Comparison of ENCODE assay signal across 21 cellular contexts in the genomic region with DNA sequence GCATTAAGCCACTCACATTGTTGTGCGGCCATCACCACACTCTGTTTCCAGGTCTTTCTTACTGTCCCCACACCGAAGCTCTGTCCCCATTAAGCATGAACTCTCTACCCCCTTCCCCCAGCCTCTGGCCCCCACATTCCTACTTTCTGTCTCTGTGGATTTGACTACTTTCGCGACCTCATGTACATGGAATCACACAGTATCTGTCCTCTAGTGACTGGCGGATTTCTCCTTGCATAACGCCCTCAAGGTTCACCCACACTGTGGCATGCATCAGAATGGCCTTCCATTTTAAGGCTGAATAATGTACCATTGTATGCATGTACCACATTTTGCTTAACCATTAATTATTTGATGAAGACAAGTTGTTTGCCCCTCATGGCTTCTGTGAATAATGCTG.
DNase-seq lines count a peak whose midpoint lies in the region; ATAC-seq and TF ChIP-seq lines count a peak whose summit lies in the region.
"Had no signal": no experiment of that assay in that cellular context is flagged by ENCODE, and none has a peak within 500 bp of the region (broad histone marks: within the 10 kb centered on the region; RNA-seq: fewer than 3 reads in every experiment).

No MANE protein-coding gene starts in this region.

- no peak overlapping the region for H3K27ac ChIP-seq in adrenal gland

- WGBS in adrenal gland, 4 donors = 86 to 92% (median 89%) methylated on average over 6 of the region's 6 CpGs

- H3K27me3 Mint-ChIP-seq in progenitor cell of endocrine pancreas (peaks cover 19% of the 10 kb centered on the region), T-cell (no peaks in the 10 kb centered on the region)
- H3K27me3 Mint-ChIP-seq: CD4-positive, alpha-beta T cell had no signal

- POLR2A ChIA-PET in T-cell (lab: Charles Lee) = no interaction called here

- no peaks in the 10 kb centered on the region for H3K9me3 Mint-ChIP-seq in progenitor cell of endocrine pancreas (ENCODE audit: low read depth)
- H3K9me3 Mint-ChIP-seq in T-cell = peaks cover 0 to 9% (median 0%) of the 10 kb centered on the region in 3 donors
- H3K9me3 Mint-ChIP-seq: CD4-positive, alpha-beta T cell had no signal

- H3K4me1 Mint-ChIP-seq in progenitor cell of endocrine pancreas (ENCODE audit: low read depth) (peaks cover 12% of the 10 kb centered on the region), T-cell (no peaks in the 10 kb centered on the region)
- H3K4me1 Mint-ChIP-seq: B cell had no signal

- H3K4me1 ChIP-seq in NT2/D1 (ENCODE audit: insufficient read depth, insufficient read length) = peaks cover 10% of the 10 kb centered on the region
- no peaks in the 10 kb centered on the region for H3K4me1 ChIP-seq in adrenal gland (replicated peaks in 1 of 2)
- H3K4me1 ChIP-seq: Caco-2 had no signal

- H3K9me3 ChIP-seq in NT2/D1 (ENCODE audit: insufficient read depth, low read length) = 0 out of 2 replicates have a peak, but pooled peaks cover 3% of the 10 kb centered on the region
- no peaks in the 10 kb centered on the region for H3K9me3 ChIP-seq in adrenal gland (replicated peaks in 1 of 3)
- H3K9me3 ChIP-seq: Caco-2 had no signal

- intact Hi-C loops in cardiac septum (cut with DNase I) (no loop called here), Right ventricle myocardium inferior (cut with DNase I) (no loop called here), adrenal gland (cut with DNase I) (no loop called here)

- H3K4me3 Mint-ChIP-seq in progenitor cell of endocrine pancreas (ENCODE audit: low read depth) = no peak overlapping the region
- H3K4me3 Mint-ChIP-seq in T-cell = no peak overlapping the region
- H3K4me3 Mint-ChIP-seq: B cell; CD4-positive, alpha-beta T cell had no signal

- no peak for TF ChIP-seq POLR2A in adrenal gland (IDR thresholded peaks at IDR 0.05)

- DNase-seq in cardiac septum (ENCODE audit: low spot score) (peak; percentile 9), Right ventricle myocardium inferior (ENCODE audit: missing footprints) (no peak), NT2/D1 (ENCODE audit: low read depth, low spot score) (peak; percentile 43), islet precursor cell (peak; percentile 56), progenitor cell of endocrine pancreas (ENCODE audit: low spot score, unreplicated experiment) (no peak), T-cell (no peak), adrenal gland (no peak), midbrain (lab: John Stamatoyannopoulos, UW) (no peak)
- DNase-seq: 8988T; Caco-2; CD4-positive, alpha-beta T cell; DMS153; GDM1; KBM-7; NCI-H1694 treated with DMSO at 0.1 percent for 48 hours; NCI-H226; NCI-H524; PC-3; RPMI8226; SIG-M5 had no signal

- H3K27ac Mint-ChIP-seq in progenitor cell of endocrine pancreas (peak overlapping the region; percentile 26), T-cell (no peak overlapping the region)
- H3K27ac Mint-ChIP-seq: B cell; CD4-positive, alpha-beta T cell had no signal

- TF ChIP-seq CTCF in progenitor cell of endocrine pancreas (IDR thresholded peaks at IDR 0.05; ENCODE audit: unreplicated experiment) (no peak), adrenal gland (IDR thresholded peaks at IDR 0.05) (no peak)

- H3K27me3 ChIP-seq in NT2/D1 (ENCODE audit: insufficient read depth, insufficient read length) (no peaks in the 10 kb centered on the region), adrenal gland (no peaks in the 10 kb centered on the region)

- H3K36me3 Mint-ChIP-seq in progenitor cell of endocrine pancreas (ENCODE audit: insufficient read depth) (no peaks in the 10 kb centered on the region), T-cell (no peaks in the 10 kb centered on the region)

- CTCF ChIA-PET in T-cell (lab: Charles Lee) = no interaction called here

- H3K36me3 ChIP-seq in NT2/D1 (ENCODE audit: insufficient read depth, insufficient read length, low read length) = no peaks in the 10 kb centered on the region
- H3K36me3 ChIP-seq in adrenal gland (replicated peaks in 1 of 2) = no peaks in the 10 kb centered on the region

- H3K9ac ChIP-seq in NT2/D1 (ENCODE audit: insufficient read length, low read depth) = no peak overlapping the region

- ATAC-seq in Right ventricle myocardium inferior = no peak
- no peak for ATAC-seq in T-cell (replicated peaks in 1 of 4)
- ATAC-seq: PC-3 had no signal

- H3K4me3 ChIP-seq in NT2/D1 (ENCODE audit: insufficient read length, low read depth) (no peak overlapping the region), adrenal gland (no peak overlapping the region)

Comparison
In these comparisons a context has a peak if more than half of its experiments do, and no peak if none do; other contexts are left out.
1. DNase-seq: peak in cardiac septum (single experiment), NT2/D1 (single experiment) and islet precursor cell (single experiment); none in Right ventricle myocardium inferior (single experiment), progenitor cell of endocrine pancreas (single experiment), T-cell (0 of 34), adrenal gland (0 of 7) and midbrain (single experiment).